8 cellular contexts compared by ENCODE assay signal in genomic region chr19:34336781-34337271, GRCh38. TPM values are rescaled to one million over a fixed set of nuclear protein-coding genes. Genes with fewer than 3 reads are reported as not detected.
A peak's percentile ranks its signal among the peaks of the same experiment; 100 is the strongest.
DNase-seq lines count a peak whose midpoint lies in the region; ATAC-seq and TF ChIP-seq lines count a peak whose summit lies in the region.

No MANE protein-coding gene starts in this region.

- no peaks in the 10 kb centered on the region for H3K9me3 ChIP-seq in tibial nerve

- TF ChIP-seq CTCF in 22Rv1 (IDR thresholded peaks at IDR 0.05) (peak; percentile 83), tibial nerve (IDR thresholded peaks at IDR 0.05) (peak; percentile 40 to 71 (median 61))

- H3K4me1 ChIP-seq in tibial nerve, result peaks cover 0 to 11% (median 4%) of the 10 kb centered on the region in 4 donors

- H3K36me3 ChIP-seq in tibial nerve, result peaks cover under 1 to 81% (median 14%) of the 10 kb centered on the region in 3 donors

- no peaks in the 10 kb centered on the region for H3K27me3 ChIP-seq in tibial nerve

- ATAC-seq in HG02840 (IDR thresholded peaks at IDR 0.05; ENCODE audit: low FRiP score, unreplicated experiment), result no peak

- TF ChIP-seq EP300 in tibial nerve (IDR thresholded peaks at IDR 0.05), result peak in 1 of 2 donors; percentile 13

- no peak for TF ChIP-seq POLR2A in tibial nerve (IDR thresholded peaks at IDR 0.05)

- WGBS in tibial nerve, 2 donors, result 7% methylated on average over 1 of the region's 1 CpG

- H3K4me3 ChIP-seq in tibial nerve, result no peak overlapping the region

- DNase-seq in EL (peak; percentile 41), NCI-H345 (lab: John Stamatoyannopoulos, UW) (peak; percentile 41), amniotic epithelial cell (ENCODE audit: low read depth) (peak; percentile 35), kidney tubule cell (ENCODE audit: low spot score) (peak; percentile 38), tibial nerve (ENCODE audit: low spot score in 2 of 2) (peak in 1 of 2 donors; percentile 48), NCI-H226 (no peak)

- H3K27ac ChIP-seq in 22Rv1 (no peak overlapping the region), tibial nerve (peak overlapping the region in 2 of 4 donors; percentile 47 to 50)

RNA-seq across cellular contexts. Expression of gene GPI, which starts 28.2 kb away (rescaled TPM):
- total RNA-seq in tibial nerve, result 100 to 1,000 TPM; 156 to 233 (median 177) TPM
